Comparison of ENCODE assay signal across 11 cellular contexts in the genomic region with DNA sequence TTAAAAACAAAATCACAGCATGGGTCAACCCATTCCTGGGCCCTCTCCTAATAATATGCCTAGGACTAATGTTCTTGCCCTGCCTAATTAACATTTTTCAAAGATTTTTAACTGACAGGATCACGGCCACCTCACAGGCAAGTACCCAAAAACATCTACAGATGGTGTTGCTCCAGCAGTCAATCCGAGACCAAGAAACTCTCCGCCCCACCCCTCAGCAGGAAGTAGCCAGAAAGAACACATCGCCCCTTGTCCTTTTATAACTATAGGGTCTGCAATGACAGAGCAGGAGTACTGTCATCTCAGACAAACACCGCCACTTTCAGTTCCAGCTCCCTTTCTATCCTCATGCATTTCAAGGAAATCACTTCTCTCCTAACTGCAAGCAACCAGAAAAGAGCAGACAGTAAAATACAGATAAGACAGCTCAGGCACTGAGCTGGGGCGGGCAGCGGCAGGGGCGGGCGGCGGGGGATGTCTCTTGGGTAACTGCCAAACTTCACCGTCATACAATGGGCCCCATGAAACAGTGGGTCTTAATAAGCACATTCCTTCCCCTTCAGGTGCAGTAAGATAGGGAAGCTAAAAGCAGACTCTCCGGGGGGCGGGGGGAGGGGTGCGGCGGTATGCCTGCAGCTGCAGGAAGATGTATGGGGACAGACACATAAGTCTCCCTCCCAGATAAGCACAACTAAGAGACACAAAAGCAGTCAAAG.
DNase-seq lines count a peak whose midpoint lies in the region; ATAC-seq and TF ChIP-seq lines count a peak whose summit lies in the region.
"Had no signal": no experiment of that assay in that cellular context is flagged by ENCODE, and none has a peak within 500 bp of the region (broad histone marks: within the 10 kb centered on the region; RNA-seq: fewer than 3 reads in every experiment).

No MANE protein-coding gene starts in this region.

- peaks cover 6% of the 10 kb centered on the region for H3K4me1 Mint-ChIP-seq in activated CD4-positive, alpha-beta memory T cell treated with anti-CD3 and anti-CD28 coated beads, Interleukin-2, amount 10 ng/mL, durations not matched to agents 7 days and 5 days

- no peaks in the 10 kb centered on the region for H3K36me3 Mint-ChIP-seq in activated CD4-positive, alpha-beta memory T cell treated with anti-CD3 and anti-CD28 coated beads, Interleukin-2, amount 10 ng/mL, durations not matched to agents 7 days and 5 days (ENCODE audit: low read depth)

- ATAC-seq in HG02610 (IDR thresholded peaks at IDR 0.05; ENCODE audit: unreplicated experiment), result peak; percentile 50
- ATAC-seq in left lung, result no peak
- no peak for ATAC-seq in GM19467 (IDR thresholded peaks at IDR 0.05; ENCODE audit: unreplicated experiment)

- CTCF ChIA-PET in activated CD4-positive, alpha-beta memory T cell treated with anti-CD3 and anti-CD28 coated beads, Interleukin-2, amount 10 ng/mL, durations not matched to agents 7 days and 5 days (lab: Charles Lee), result no interaction called here

- no peak overlapping the region for H3K4ac ChIP-seq in mesenchymal stem cell (ENCODE audit: low read depth in 1 of 2, low read length in 2 of 2)

- H3K27ac ChIP-seq in mesenchymal stem cell (ENCODE audit: low read length, poor library complexity, severe bottlenecking), result no peak overlapping the region
- H3K27ac ChIP-seq in left lung, result no peak overlapping the region
- H3K27ac ChIP-seq: thyroid gland had no signal

- peak overlapping the region; percentile 16 for H3K4me3 Mint-ChIP-seq in activated CD4-positive, alpha-beta memory T cell treated with anti-CD3 and anti-CD28 coated beads, Interleukin-2, amount 10 ng/mL, durations not matched to agents 7 days and 5 days

- no peak overlapping the region for H2AFZ ChIP-seq in mesenchymal stem cell (ENCODE audit: low read depth, low read length)

- H3K27me3 Mint-ChIP-seq in activated CD4-positive, alpha-beta memory T cell treated with anti-CD3 and anti-CD28 coated beads, Interleukin-2, amount 10 ng/mL, durations not matched to agents 7 days and 5 days, result no peaks in the 10 kb centered on the region

- H2AK5ac ChIP-seq in mesenchymal stem cell (ENCODE audit: low read length, severe bottlenecking), result no peak overlapping the region

- H3K9me3 ChIP-seq in mesenchymal stem cell (ENCODE audit: control insufficient read depth, low read length) (peaks cover 39% of the 10 kb centered on the region), left lung (no peaks in the 10 kb centered on the region)
- H3K9me3 ChIP-seq: thyroid gland had no signal

- no peak overlapping the region for H3K9ac ChIP-seq in mesenchymal stem cell (ENCODE audit: low read length)

- H3K23ac ChIP-seq in mesenchymal stem cell (ENCODE audit: low read length in 2 of 2), result no peak overlapping the region

- DNase-seq in CMK (ENCODE audit: low read depth), result peak; percentile 73
- no peak for DNase-seq in activated CD4-positive, alpha-beta memory T cell treated with anti-CD3 and anti-CD28 coated beads, Interleukin-2, amount 10 ng/mL, durations not matched to agents 7 days and 5 days
- DNase-seq in mesenchymal stem cell, result no peak
- DNase-seq in left lung, result no peak
- no peak for DNase-seq in SIG-M5 treated with dmso at 0.1 percent for 504 hours (lab: John Stamatoyannopoulos, UW; ENCODE audit: unreplicated experiment)
- DNase-seq in DMS53 treated with DMSO at 0.1 percent for 48 hours (lab: John Stamatoyannopoulos, UW; ENCODE audit: unreplicated experiment), result no peak
- DNase-seq: activated CD8-positive, alpha-beta memory T cell treated with anti-CD3 and anti-CD28 coated beads, Interleukin-2, amount 50 U/mL, for 4 hours; NCI-H526 had no signal

- H2BK12ac ChIP-seq in mesenchymal stem cell (ENCODE audit: low read length in 2 of 2), result no peak overlapping the region

- no peaks in the 10 kb centered on the region for H3K27me3 ChIP-seq in mesenchymal stem cell (ENCODE audit: control insufficient read depth in 1 of 2, insufficient read depth in 1 of 2, low read length in 2 of 2)
- no peaks in the 10 kb centered on the region for H3K27me3 ChIP-seq in left lung
- H3K27me3 ChIP-seq: thyroid gland had no signal

- 65% methylated on average over 13 of the region's 15 CpGs for whole genome bisulfite sequencing in mesenchymal stem cell

- intact Hi-C loops in left lung (cut with DNase I), result no loop called here

- no peak overlapping the region for H3K27ac Mint-ChIP-seq in activated CD4-positive, alpha-beta memory T cell treated with anti-CD3 and anti-CD28 coated beads, Interleukin-2, amount 10 ng/mL, durations not matched to agents 7 days and 5 days

- no peak for TF ChIP-seq CTCF in left lung (IDR thresholded peaks at IDR 0.05)

- no peaks in the 10 kb centered on the region for H3K79me1 ChIP-seq in mesenchymal stem cell (replicated peaks; ENCODE audit: low read length, poor library complexity, severe bottlenecking)

- POLR2A ChIA-PET in activated CD4-positive, alpha-beta memory T cell treated with anti-CD3 and anti-CD28 coated beads, Interleukin-2, amount 10 ng/mL, durations not matched to agents 7 days and 5 days (lab: Charles Lee), result no interaction called here

- no peak overlapping the region for H4K8ac ChIP-seq in mesenchymal stem cell (ENCODE audit: low read length)

- H4K91ac ChIP-seq in mesenchymal stem cell (ENCODE audit: low read length), result no peak overlapping the region

- no peak overlapping the region for H3K4me3 ChIP-seq in mesenchymal stem cell (ENCODE audit: insufficient read depth in 1 of 2, low read depth in 1 of 2, low read length in 2 of 2)
- no peak overlapping the region for H3K4me3 ChIP-seq in left lung
- H3K4me3 ChIP-seq: thyroid gland had no signal

- H3K18ac ChIP-seq in mesenchymal stem cell (ENCODE audit: low read depth in 1 of 2, low read length in 2 of 2), result no peak overlapping the region

- H3K4me1 ChIP-seq in mesenchymal stem cell (ENCODE audit: control insufficient read depth, insufficient read depth, low read depth, low read length) (no peaks in the 10 kb centered on the region), left lung (no peaks in the 10 kb centered on the region)
- H3K4me1 ChIP-seq: thyroid gland had no signal

- H3K36me3 ChIP-seq in mesenchymal stem cell (ENCODE audit: control insufficient read depth in 1 of 2, insufficient read depth in 2 of 2, low read depth in 1 of 2, low read length in 2 of 2) (no peaks in the 10 kb centered on the region), left lung (no peaks in the 10 kb centered on the region)
- H3K36me3 ChIP-seq: thyroid gland had no signal

- no peak overlapping the region for H2BK120ac ChIP-seq in mesenchymal stem cell (ENCODE audit: low read depth, low read length)

- no peak overlapping the region for H3K14ac ChIP-seq in mesenchymal stem cell (ENCODE audit: low read length in 2 of 2)

- no peak overlapping the region for H2BK5ac ChIP-seq in mesenchymal stem cell (ENCODE audit: low read depth, low read length, poor library complexity, severe bottlenecking)

- no peak overlapping the region for H2BK15ac ChIP-seq in mesenchymal stem cell (ENCODE audit: low read depth, poor library complexity, severe bottlenecking)

- peak overlapping the region; percentile 53 for H3K4me2 ChIP-seq in mesenchymal stem cell (ENCODE audit: low read length, poor library complexity, severe bottlenecking)

- no peaks in the 10 kb centered on the region for H3K9me3 Mint-ChIP-seq in activated CD4-positive, alpha-beta memory T cell treated with anti-CD3 and anti-CD28 coated beads, Interleukin-2, amount 10 ng/mL, durations not matched to agents 7 days and 5 days
